Comparison of ENCODE assay signal across 1 cellular context in genomic region chr6:7542065-7542877, GRCh38.
TF ChIP-seq lines count a peak whose summit lies in the region.

No MANE protein-coding gene starts in this region.

TF ChIP-seq in HepG2, 621 proteins besides CTCF, POLR2A, EP300 and RAD21 (continued from another document and continues in another):
- TF ChIP-seq CEBPZ (IDR thresholded peaks at IDR 0.05; ENCODE audit: low read length) (no peak), ZNF281 (CRISPR knock-in tag; IDR thresholded peaks at IDR 0.05; ENCODE audit: borderline replicate concordance) (no peak), UBTF (CRISPR knock-in tag; IDR thresholded peaks at IDR 0.05) (peak; percentile 33; the same call in 1 of the 2 replicates), SRY (CRISPR knock-in tag; IDR thresholded peaks at IDR 0.05) (no peak), ESRRA (CRISPR knock-in tag; IDR thresholded peaks at IDR 0.05; ENCODE audit: low read depth) (no peak), ZSCAN31 (CRISPR knock-in tag; IDR thresholded peaks at IDR 0.05; ENCODE audit: low read depth) (peak; percentile 46), MTF2 (CRISPR knock-in tag; IDR thresholded peaks at IDR 0.05; ENCODE audit: borderline replicate concordance) (no peak), KAT2B (IDR thresholded peaks at IDR 0.05; ENCODE audit: borderline replicate concordance, low read depth, low read length) (no peak), CCAR2 (optimal IDR thresholded peaks at IDR 0.05; ENCODE audit: low read depth, low read length) (no peak), ZNF124 (CRISPR knock-in tag; IDR thresholded peaks at IDR 0.05) (no peak), ZNF775 (CRISPR knock-in tag; IDR thresholded peaks at IDR 0.05; ENCODE audit: borderline replicate concordance) (0 out of 2 replicates have a peak, but pooled peaks have one; percentile 13), GTF3A (CRISPR knock-in tag; conservative IDR thresholded peaks at IDR 0.05) (no peak), ZHX2 (IDR thresholded peaks at IDR 0.05; ENCODE audit: low read depth) (no peak), ZHX2 (CRISPR knock-in tag; IDR thresholded peaks at IDR 0.05; ENCODE audit: borderline replicate concordance) (no peak), ZNF589 (CRISPR knock-in tag; conservative IDR thresholded peaks at IDR 0.05) (peak; percentile 58; the same call in 1 of the 2 replicates), RELA (CRISPR knock-in tag; IDR thresholded peaks at IDR 0.05) (no peak), MTF1 (CRISPR knock-in tag; IDR thresholded peaks at IDR 0.05) (no peak), MXI1 (IDR thresholded peaks at IDR 0.05; ENCODE audit: borderline replicate concordance, low read depth, low read length) (no peak), TRAFD1 (CRISPR knock-in tag; IDR thresholded peaks at IDR 0.05; ENCODE audit: borderline replicate concordance) (no peak; the same call in 1 of the 2 replicates), E2F2 (CRISPR knock-in tag; IDR thresholded peaks at IDR 0.05; ENCODE audit: borderline replicate concordance) (no peak), ZNF318 (CRISPR knock-in tag; IDR thresholded peaks at IDR 0.05) (no peak), PBX2 (CRISPR knock-in tag; IDR thresholded peaks at IDR 0.05) (no peak), ZNF777 (CRISPR knock-in tag; IDR thresholded peaks at IDR 0.05) (peak; percentile 69)
